In genomic region chr9:6818292-6818922, GRCh38 we compare ENCODE assay signal across 26 cellular contexts.
DNase-seq lines count a peak whose midpoint lies in the region; ATAC-seq, FAIRE-seq and TF ChIP-seq lines count a peak whose summit lies in the region.
"Had no signal": no experiment of that assay in that cellular context is flagged by ENCODE, and none has a peak within 500 bp of the region (broad histone marks: within the 10 kb centered on the region; RNA-seq: fewer than 3 reads in every experiment).

No MANE protein-coding gene starts in this region.

- H3K79me2 ChIP-seq in H1 (ENCODE audit: control insufficient read depth in 1 of 2, insufficient read depth in 2 of 2, low read length in 2 of 2) (no peaks in the 10 kb centered on the region), mesendoderm (ENCODE audit: control insufficient read depth, insufficient read depth, low read length) (no peaks in the 10 kb centered on the region)

- no peak overlapping the region for H3K56ac ChIP-seq in H1 (replicated peaks; ENCODE audit: insufficient read length, low read depth, low read length)
- no peak overlapping the region for H3K56ac ChIP-seq in mesendoderm (ENCODE audit: low read length)

- no peak overlapping the region for H3K4me3 ChIP-seq in H1 (ENCODE audit: extremely low read depth in 1 of 4, insufficient read depth in 2 of 4, low read depth in 3 of 4, low read length in 4 of 4)
- no peak overlapping the region for H3K4me3 ChIP-seq in mesendoderm (ENCODE audit: low read length)
- H3K4me3 ChIP-seq in thyroid gland (replicated peaks in 1 of 3): no peak overlapping the region
- H3K4me3 ChIP-seq: BLaER1 treated with 17β-estradiol and CSF1 and Interleukin-3, amounts not matched to agents 10 nM and 100 nM; SJCRH30 had no signal

- peak overlapping the region; percentile 5 for H3K27ac Mint-ChIP-seq in activated naive CD8-positive, alpha-beta T cell
- H3K27ac Mint-ChIP-seq in activated naive CD8-positive, alpha-beta T cell treated with anti-CD3 and anti-CD28 coated beads for 36 hours: no peak overlapping the region
- no peak overlapping the region for H3K27ac Mint-ChIP-seq in endothelial cell (ENCODE audit: unreplicated experiment)
- H3K27ac Mint-ChIP-seq: HFFc6 had no signal

- DNase-seq in activated naive CD8-positive, alpha-beta T cell treated with anti-CD3 and anti-CD28 coated beads for 36 hours: no peak
- no peak for DNase-seq in H1 (ENCODE audit: low read depth in 1 of 2, low spot score in 2 of 2)
- peak; percentile 7 for DNase-seq in mesendoderm
- DNase-seq in D341Med (ENCODE audit: low spot score): no peak
- no peak for DNase-seq in thyroid gland
- DNase-seq in endothelial cell (ENCODE audit: low spot score): no peak
- DNase-seq: Calu3; CD4-positive, alpha-beta memory T cell; EL; HFFc6; Karpas-422; MV-4-11; NCI-H1105 treated with DMSO at 0.1 percent for 48 hours; NCI-H2081; NCI-H2171; NCI-H345; NCI-H524; NCI-H82; OCI-M1; SJCRH30 had no signal

- POLR2A ChIA-PET in H1 (lab: Charles Lee; ENCODE audit: partially characterized antibody): interaction anchor here (0.8 kb wide), 1 partner anchor 41 kb away, joined by 3 read pairs; no protein-coding TSS in a partner anchor

- TF ChIP-seq CTCF in H1 (IDR thresholded peaks at IDR 0.05; ENCODE audit: control extremely low read depth in 1 of 3, insufficient read depth in 1 of 3, low read depth in 1 of 3, low read length in 3 of 3): no peak
- TF ChIP-seq CTCF in thyroid gland (IDR thresholded peaks at IDR 0.05): no peak
- no peak for TF ChIP-seq CTCF in endothelial cell (IDR thresholded peaks at IDR 0.05; ENCODE audit: unreplicated experiment)

- no peak overlapping the region for H2BK120ac ChIP-seq in H1 (replicated peaks; ENCODE audit: low read depth, low read length)
- H2BK120ac ChIP-seq in mesendoderm (ENCODE audit: low read depth, low read length): no peak overlapping the region

- no peak overlapping the region for H2BK5ac ChIP-seq in H1 (ENCODE audit: low read depth, low read length)
- no peak overlapping the region for H2BK5ac ChIP-seq in mesendoderm (ENCODE audit: low read length)

- ATAC-seq in HG03460 (IDR thresholded peaks at IDR 0.05; ENCODE audit: unreplicated experiment): no peak

- peaks cover 19% of the 10 kb centered on the region for H3K36me3 Mint-ChIP-seq in activated naive CD8-positive, alpha-beta T cell
- H3K36me3 Mint-ChIP-seq in activated naive CD8-positive, alpha-beta T cell treated with anti-CD3 and anti-CD28 coated beads for 36 hours: peaks cover 18% of the 10 kb centered on the region
- H3K36me3 Mint-ChIP-seq in endothelial cell (ENCODE audit: low read depth, unreplicated experiment): no peaks in the 10 kb centered on the region

- H2AK5ac ChIP-seq in H1 (ENCODE audit: low read depth, low read length): no peak overlapping the region; the same call in 1 of the 2 replicates
- no peak overlapping the region for H2AK5ac ChIP-seq in mesendoderm (ENCODE audit: low read length)

- H4K5ac ChIP-seq in H1 (ENCODE audit: insufficient read length, low read depth, low read length) (no peak overlapping the region), mesendoderm (ENCODE audit: low read length) (no peak overlapping the region)

- no peaks in the 10 kb centered on the region for H3K27me3 Mint-ChIP-seq in activated naive CD8-positive, alpha-beta T cell
- no peaks in the 10 kb centered on the region for H3K27me3 Mint-ChIP-seq in activated naive CD8-positive, alpha-beta T cell treated with anti-CD3 and anti-CD28 coated beads for 36 hours
- no peaks in the 10 kb centered on the region for H3K27me3 Mint-ChIP-seq in endothelial cell (ENCODE audit: unreplicated experiment)
- H3K27me3 Mint-ChIP-seq: CD4-positive, alpha-beta memory T cell had no signal

- 0 out of 2 replicates have a peak overlapping the region, but pooled peaks have one; percentile 37 for H2BK20ac ChIP-seq in H1 (ENCODE audit: low read length)

- H2BK12ac ChIP-seq in H1 (ENCODE audit: low read depth, low read length): 0 out of 2 replicates have a peak overlapping the region, but pooled peaks have one; percentile 41

- no peak overlapping the region for H3K14ac ChIP-seq in H1 (ENCODE audit: insufficient read length)

- no peak overlapping the region for H4K8ac ChIP-seq in H1 (ENCODE audit: extremely low read depth, insufficient read depth, low read length)
- H4K8ac ChIP-seq in mesendoderm (ENCODE audit: low read depth, low read length): no peak overlapping the region

- TF ChIP-seq POLR2A in H1 (IDR thresholded peaks at IDR 0.05; ENCODE audit: control extremely low read depth in 1 of 2, low read depth in 2 of 2, low read length in 2 of 2) (no peak), thyroid gland (IDR thresholded peaks at IDR 0.05) (no peak)

- H3K4me2 ChIP-seq in H1 (ENCODE audit: insufficient read depth in 1 of 2, low read depth in 2 of 2, low read length in 2 of 2) (peak overlapping the region; percentile 13 to 42; a peak in 2 of 4 replicates), mesendoderm (ENCODE audit: low read length) (no peak overlapping the region)
- H3K4me2 ChIP-seq: BLaER1 treated with 17β-estradiol and CSF1 and Interleukin-3, amounts not matched to agents 10 nM and 100 nM had no signal

- CTCF ChIA-PET in H1 (lab: Charles Lee; ENCODE audit: partially characterized antibody): interaction anchor here (1.0 to 3.1 kb wide), 2 partner anchors 10 to 367 kb away, joined by 3 to 18 read pairs; no protein-coding TSS in a partner anchor

- no peak overlapping the region for H3K18ac ChIP-seq in H1 (ENCODE audit: extremely low read depth, low read length)
- no peak overlapping the region for H3K18ac ChIP-seq in mesendoderm (ENCODE audit: low read length)

- H2BK15ac ChIP-seq in H1 (ENCODE audit: low read length) (no peak overlapping the region), mesendoderm (replicated peaks; ENCODE audit: low read depth) (no peak overlapping the region)

- no peak overlapping the region for H3K4me3 Mint-ChIP-seq in activated naive CD8-positive, alpha-beta T cell
- H3K4me3 Mint-ChIP-seq in activated naive CD8-positive, alpha-beta T cell treated with anti-CD3 and anti-CD28 coated beads for 36 hours: no peak overlapping the region
- H3K4me3 Mint-ChIP-seq in endothelial cell (ENCODE audit: unreplicated experiment): no peak overlapping the region
- H3K4me3 Mint-ChIP-seq: CD4-positive, alpha-beta memory T cell; HFFc6 had no signal

- TF ChIP-seq EP300 in H1 (IDR thresholded peaks at IDR 0.05; ENCODE audit: borderline replicate concordance in 1 of 2, low read depth in 2 of 2, low read length in 2 of 2): no peak

- H4K91ac ChIP-seq in H1 (replicated peaks; ENCODE audit: insufficient read length, low read length): no peak overlapping the region

- intact Hi-C loops in thyroid gland (cut with DNase I): no loop called here

- no peaks in the 10 kb centered on the region for H3K23me2 ChIP-seq in H1 (ENCODE audit: low read depth, low read length)

- no peaks in the 10 kb centered on the region for H4K20me1 ChIP-seq in H1 (replicated peaks in 1 of 2; ENCODE audit: control insufficient read depth in 1 of 2, insufficient read depth in 2 of 2, low read length in 2 of 2)

- H3K79me1 ChIP-seq in H1 (ENCODE audit: low read depth, low read length) (no peaks in the 10 kb centered on the region), mesendoderm (ENCODE audit: low read length) (no peaks in the 10 kb centered on the region)

- no peak for FAIRE-seq in H1 (lab: Jason Lieb, UNC)
- FAIRE-seq: H54, RCC 7860 had no signal

- H3K4me1 ChIP-seq in H1 (replicated peaks in 1 of 4; ENCODE audit: control insufficient read depth in 3 of 4, insufficient read depth in 4 of 4, low read length in 3 of 4) (peaks cover 0 to 15% (median 9%) of the 10 kb centered on the region in 4 experiments; a peak in 3 of 7 replicates), mesendoderm (ENCODE audit: control insufficient read depth, low read depth, low read length) (no peaks in the 10 kb centered on the region), thyroid gland (peaks cover 5 to 6% of the 10 kb centered on the region in 2 donors)
- H3K4me1 ChIP-seq: SJCRH30 had no signal

- H3K4me1 Mint-ChIP-seq in activated naive CD8-positive, alpha-beta T cell (ENCODE audit: low read depth): peaks cover 17% of the 10 kb centered on the region
- peaks cover 12% of the 10 kb centered on the region for H3K4me1 Mint-ChIP-seq in activated naive CD8-positive, alpha-beta T cell treated with anti-CD3 and anti-CD28 coated beads for 36 hours
- H3K4me1 Mint-ChIP-seq in endothelial cell (ENCODE audit: unreplicated experiment): no peaks in the 10 kb centered on the region

- WGBS in H1 (ENCODE audit: extremely low coverage in 1 of 2, insufficient coverage in 1 of 2, insufficient read length in 1 of 2, insufficient replicate concordance in 2 of 2, low coverage in 1 of 2, low lambda C conversion rate in 2 of 2, missing lambda C conversion rate in 1 of 2), 2 experiments: 81% methylated on average over 4 of the region's 4 CpGs; no CpG with 5 or more reads in 1 of the 2 experiments
- WGBS in mesendoderm (ENCODE audit: extremely low coverage, insufficient coverage, low lambda C conversion rate): no CpG with 5 or more reads among the region's 4 CpGs
- 55 to 70% methylated on average over 4 of the region's 4 CpGs for WGBS in thyroid gland, 2 donors

- no peak overlapping the region for H2AFZ ChIP-seq in H1 (ENCODE audit: low read length)

- no peak overlapping the region for H3K9ac ChIP-seq in H1 (replicated peaks in 1 of 4; ENCODE audit: extremely low read depth in 1 of 4, low read depth in 3 of 4, low read length in 3 of 4)
- H3K9ac ChIP-seq in mesendoderm (ENCODE audit: low read length): no peak overlapping the region
- H3K9ac ChIP-seq: BLaER1 treated with 17β-estradiol and CSF1 and Interleukin-3, amounts not matched to agents 10 nM and 100 nM had no signal

- no peak for TF ChIP-seq RAD21 in H1 (IDR thresholded peaks at IDR 0.05 in 1 of 2, conservative IDR thresholded peaks at IDR 0.05 in 1 of 2; ENCODE audit: low read depth in 2 of 2, low read length in 2 of 2)

- no peak overlapping the region for H3K4ac ChIP-seq in H1 (replicated peaks; ENCODE audit: insufficient read length, low read depth, low read length)
- H3K4ac ChIP-seq in mesendoderm (ENCODE audit: low read depth, low read length): no peak overlapping the region

- H3K9me3 Mint-ChIP-seq in activated naive CD8-positive, alpha-beta T cell (ENCODE audit: low read depth): no peaks in the 10 kb centered on the region
- no peaks in the 10 kb centered on the region for H3K9me3 Mint-ChIP-seq in activated naive CD8-positive, alpha-beta T cell treated with anti-CD3 and anti-CD28 coated beads for 36 hours
- H3K9me3 Mint-ChIP-seq in endothelial cell (ENCODE audit: unreplicated experiment): no peaks in the 10 kb centered on the region
- H3K9me3 Mint-ChIP-seq: CD4-positive, alpha-beta memory T cell; HFFc6 had no signal

- H3K23ac ChIP-seq in H1 (ENCODE audit: insufficient read length) (no peak overlapping the region), mesendoderm (ENCODE audit: low read length) (no peak overlapping the region)

- H3K36me3 ChIP-seq in H1 (ENCODE audit: control insufficient read depth in 2 of 4, insufficient read depth in 4 of 4, low read length in 3 of 4) (no peaks in the 10 kb centered on the region), mesendoderm (ENCODE audit: control insufficient read depth, insufficient read depth, low read length) (no peaks in the 10 kb centered on the region), thyroid gland (peaks cover 0 to under 1% of the 10 kb centered on the region in 2 donors)
- H3K36me3 ChIP-seq: SJCRH30 had no signal

- H3K9me3 ChIP-seq in H1 (ENCODE audit: insufficient read depth in 2 of 2, low read depth in 1 of 2, low read length in 1 of 2) (no peaks in the 10 kb centered on the region), thyroid gland (no peaks in the 10 kb centered on the region)
- H3K9me3 ChIP-seq: SJCRH30 had no signal

- H3K27ac ChIP-seq in H1 (ENCODE audit: low read depth, low read length) (no peak overlapping the region), mesendoderm (ENCODE audit: low read depth, low read length) (no peak overlapping the region), thyroid gland (no peak overlapping the region)
- H3K27ac ChIP-seq: 22Rv1; BLaER1 treated with 17β-estradiol and CSF1 and Interleukin-3, amounts not matched to agents 10 nM and 100 nM; SJCRH30 had no signal

- H3K27me3 ChIP-seq in H1 (replicated peaks in 1 of 4; ENCODE audit: control insufficient read depth in 3 of 4, extremely low read depth in 1 of 4, insufficient read depth in 3 of 4, low read length in 3 of 4) (no peaks in the 10 kb centered on the region), mesendoderm (ENCODE audit: insufficient read depth, low read length, poor library complexity) (no peaks in the 10 kb centered on the region), thyroid gland (no peaks in the 10 kb centered on the region)
- H3K27me3 ChIP-seq: BLaER1 treated with 17β-estradiol and CSF1 and Interleukin-3, amounts not matched to agents 10 nM and 100 nM; SJCRH30 had no signal
